ENCODE assay signal across 9 cellular contexts in the genomic region with DNA sequence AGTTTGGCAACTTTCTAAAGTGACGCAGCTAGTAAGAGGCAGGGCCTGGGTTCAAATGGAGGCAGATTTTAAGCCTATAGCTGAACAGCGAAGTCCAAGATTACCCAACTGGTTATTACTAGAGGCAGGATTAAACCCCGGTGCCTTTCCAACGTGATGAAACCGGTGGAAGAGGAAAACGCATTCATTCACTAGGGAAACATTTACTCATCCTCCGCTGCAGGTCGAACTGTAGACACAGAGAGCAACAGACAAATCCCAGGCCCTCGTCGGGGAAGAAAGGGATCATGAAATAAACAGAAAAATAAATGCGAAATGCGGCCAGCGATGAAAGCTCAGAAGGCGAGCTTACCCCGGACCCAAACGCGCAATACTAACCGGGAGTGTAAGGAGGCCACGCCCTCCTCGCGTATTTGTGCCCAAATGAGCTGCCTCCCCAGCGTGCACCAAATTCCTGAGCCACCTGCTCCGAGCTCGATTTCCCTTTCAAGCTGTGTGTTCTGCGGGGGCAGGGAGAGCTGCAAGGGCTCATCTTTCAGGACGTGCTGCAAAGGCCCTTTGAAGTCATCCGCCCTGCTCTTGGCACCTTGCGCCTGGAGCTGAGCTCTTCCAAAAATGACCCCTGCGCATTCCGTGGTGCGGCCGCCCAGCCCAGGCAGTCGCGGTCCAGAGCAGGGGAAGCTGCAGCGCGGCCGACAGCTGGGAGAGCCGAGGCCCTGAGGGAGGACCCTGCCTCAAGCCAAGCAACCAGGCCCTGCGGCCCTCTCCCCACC. TPM values are rescaled to one million over a fixed set of nuclear protein-coding genes. Genes with fewer than 3 reads are reported as not detected.
DNase-seq lines count a peak whose midpoint lies in the region; ATAC-seq and TF ChIP-seq lines count a peak whose summit lies in the region.
"Had no signal": no experiment of that assay in that cellular context is flagged by ENCODE, and none has a peak within 500 bp of the region (broad histone marks: within the 10 kb centered on the region; RNA-seq: fewer than 3 reads in every experiment).

No MANE protein-coding gene starts in this region.

- DNase-seq in RWPE2 (ENCODE audit: low spot score) = peak; percentile 48
- no peak for DNase-seq in Right ventricle myocardium inferior (ENCODE audit: missing footprints)
- peak; percentile 96 for DNase-seq in neural progenitor cell (ENCODE audit: low spot score)
- no peak for DNase-seq in foreskin melanocyte
- DNase-seq in effector CD4-positive, alpha-beta T cell = no peak
- DNase-seq: activated CD4-positive, alpha-beta T cell treated with anti-CD3 and anti-CD28 coated beads for 48 hours had no signal

- peaks cover 29% of the 10 kb centered on the region for H3K4me1 ChIP-seq in BLaER1
- H3K4me1 ChIP-seq in RWPE2 (ENCODE audit: insufficient read depth, poor library complexity, severe bottlenecking) = peaks cover 5% of the 10 kb centered on the region
- H3K4me1 ChIP-seq in neural progenitor cell = peaks cover 52% of the 10 kb centered on the region

- H3F3A ChIP-seq in neural progenitor cell (ENCODE audit: low read depth) = peaks cover 50% of the 10 kb centered on the region

- H3K9me3 ChIP-seq in BLaER1 = no peaks in the 10 kb centered on the region
- no peaks in the 10 kb centered on the region for H3K9me3 ChIP-seq in RWPE2 (ENCODE audit: severe bottlenecking)
- H3K9me3 ChIP-seq in neural progenitor cell (ENCODE audit: low read depth) = no peaks in the 10 kb centered on the region

- no peak for TF ChIP-seq CTCF in RWPE2 (IDR thresholded peaks at IDR 0.05; ENCODE audit: poor library complexity, severe bottlenecking)
- TF ChIP-seq CTCF in neural progenitor cell (IDR thresholded peaks at IDR 0.05) = no peak

- H3K27ac ChIP-seq in BLaER1 (no peak overlapping the region), RWPE2 (ENCODE audit: poor library complexity, severe bottlenecking) (no peak overlapping the region), neural progenitor cell (no peak overlapping the region)

- no peaks in the 10 kb centered on the region for H3K27me3 ChIP-seq in BLaER1
- H3K27me3 ChIP-seq in RWPE2 (ENCODE audit: insufficient read depth, poor library complexity, severe bottlenecking) = no peaks in the 10 kb centered on the region
- peaks cover 47% of the 10 kb centered on the region for H3K27me3 ChIP-seq in neural progenitor cell

- peaks cover 52% of the 10 kb centered on the region for H3K4me1 Mint-ChIP-seq in neural progenitor cell

- no peaks in the 10 kb centered on the region for H3K36me3 Mint-ChIP-seq in neural progenitor cell

- no peaks in the 10 kb centered on the region for H4K20me1 ChIP-seq in BLaER1
- H4K20me1 ChIP-seq in neural progenitor cell (ENCODE audit: low read depth) = no peaks in the 10 kb centered on the region

- H3K27me3 Mint-ChIP-seq in neural progenitor cell (ENCODE audit: insufficient read depth, low read depth) = peaks cover 8% of the 10 kb centered on the region

- H3K27ac Mint-ChIP-seq in neural progenitor cell = peak overlapping the region; percentile 47

- no peaks in the 10 kb centered on the region for H3K9me3 Mint-ChIP-seq in neural progenitor cell

- intact Hi-C loops in Right ventricle myocardium inferior (cut with DNase I) = no loop called here

- ATAC-seq in RWPE2 (ENCODE audit: low read depth) = peak; percentile 42; the same call in 2 of the 3 replicates
- peak; percentile 20 for ATAC-seq in Right ventricle myocardium inferior
- ATAC-seq in GM19397 (IDR thresholded peaks at IDR 0.05; ENCODE audit: unreplicated experiment) = no peak
- ATAC-seq in GM21737 (IDR thresholded peaks at IDR 0.05; ENCODE audit: unreplicated experiment) = no peak

- no peaks in the 10 kb centered on the region for H3K36me3 ChIP-seq in BLaER1
- no peaks in the 10 kb centered on the region for H3K36me3 ChIP-seq in RWPE2 (ENCODE audit: low read depth)
- H3K36me3 ChIP-seq in neural progenitor cell = no peaks in the 10 kb centered on the region

- H3K4me2 ChIP-seq in BLaER1 (peak overlapping the region; percentile 27; the same call in 1 of the 2 replicates), neural progenitor cell (peak overlapping the region; percentile 83)

- peak overlapping the region; percentile 80 for H2AFZ ChIP-seq in neural progenitor cell (replicated peaks)

- H3K79me2 ChIP-seq in neural progenitor cell (ENCODE audit: low read depth) = no peaks in the 10 kb centered on the region

- H3K4me3 ChIP-seq in BLaER1 = no peak overlapping the region
- no peak overlapping the region for H3K4me3 ChIP-seq in RWPE2 (ENCODE audit: severe bottlenecking)
- peak overlapping the region; percentile 48 for H3K4me3 ChIP-seq in neural progenitor cell

- H3K4me3 Mint-ChIP-seq in neural progenitor cell = peak overlapping the region; percentile 81

- H3K9ac ChIP-seq in BLaER1 (no peak overlapping the region), neural progenitor cell (no peak overlapping the region)

RNA-seq across cellular contexts. Expression of gene PDYN, which starts 46.9 kb away (rescaled TPM):
- total RNA-seq in Right ventricle myocardium inferior (not detected), neural progenitor cell (ENCODE audit: low replicate concordance) (0.12 and 0.30 TPM in 2 replicates)

RNA-seq across cellular contexts. Expression of gene SIRPA, which starts 51.7 kb away (rescaled TPM):
- total RNA-seq in Right ventricle myocardium inferior (20.9 TPM), neural progenitor cell (ENCODE audit: low replicate concordance) (5.1 and 7.8 TPM in 2 replicates)

Comparison
In these comparisons a context has a peak if more than half of its experiments do, and no peak if none do; other contexts are left out.
1. ATAC-seq: peak in RWPE2 (single experiment) and Right ventricle myocardium inferior (single experiment); none in GM19397 (single experiment) and GM21737 (single experiment).
2. DNase-seq: peak in RWPE2 (single experiment) and neural progenitor cell (single experiment); none in Right ventricle myocardium inferior (single experiment), foreskin melanocyte (single experiment) and effector CD4-positive, alpha-beta T cell (single experiment).